Comparison of ENCODE assay signal across 12 cellular contexts in genomic region chr3:123658118-123658859, GRCh38.
DNase-seq lines count a peak whose midpoint lies in the region; ATAC-seq and TF ChIP-seq lines count a peak whose summit lies in the region.
"Had no signal": no experiment of that assay in that cellular context is flagged by ENCODE, and none has a peak within 500 bp of the region (broad histone marks: within the 10 kb centered on the region; RNA-seq: fewer than 3 reads in every experiment).

No MANE protein-coding gene starts in this region.

- TF ChIP-seq CTCF in AG09309 (IDR thresholded peaks at IDR 0.05; ENCODE audit: control insufficient read depth, insufficient read depth, low read depth, low read length, missing control alignments) = no peak
- no peak for TF ChIP-seq CTCF in fibroblast of pulmonary artery (IDR thresholded peaks at IDR 0.05; ENCODE audit: low read length, missing control alignments)
- TF ChIP-seq CTCF in GM20000 (IDR thresholded peaks at IDR 0.05; ENCODE audit: extremely low read depth, missing control alignments) = no peak
- no peak for TF ChIP-seq CTCF in endothelial cell (IDR thresholded peaks at IDR 0.05; ENCODE audit: unreplicated experiment)

- H3K4me3 ChIP-seq in AG09309 (ENCODE audit: control insufficient read depth, low read depth, low read length) (no peak overlapping the region), fibroblast of pulmonary artery (replicated peaks; ENCODE audit: low read depth, low read length) (no peak overlapping the region)
- H3K4me3 ChIP-seq: GM12878, pancreas had no signal

- H3K36me3 Mint-ChIP-seq in endothelial cell (ENCODE audit: low read depth, unreplicated experiment) = peaks cover 3% of the 10 kb centered on the region

- ATAC-seq in SK-N-SH treated with all-trans-retinoic acid at 6 μM for 48 hours (peak; percentile 7; the same call in 2 of the 3 replicates), HG02571 (IDR thresholded peaks at IDR 0.05; ENCODE audit: unreplicated experiment) (no peak)
- ATAC-seq: GM12878 had no signal

- H3K9me3 Mint-ChIP-seq in endothelial cell (ENCODE audit: unreplicated experiment) = no peaks in the 10 kb centered on the region

- peaks cover 17% of the 10 kb centered on the region for H3K4me1 Mint-ChIP-seq in endothelial cell (ENCODE audit: unreplicated experiment)
- H3K4me1 Mint-ChIP-seq: B cell had no signal

- H3K27me3 Mint-ChIP-seq in endothelial cell (ENCODE audit: unreplicated experiment) = peaks cover 7% of the 10 kb centered on the region

- no peak overlapping the region for H3K27ac Mint-ChIP-seq in endothelial cell (ENCODE audit: unreplicated experiment)
- H3K27ac Mint-ChIP-seq: B cell had no signal

- DNase-seq in AG09309 (ENCODE audit: low read depth) (peak; percentile 75), fibroblast of pulmonary artery (ENCODE audit: low read depth) (peak; percentile 83), pons (ENCODE audit: low spot score) (peak; percentile 50), cortex of kidney (lab: John Stamatoyannopoulos, UW) (no peak), GM20000 (ENCODE audit: low spot score) (no peak), endothelial cell (ENCODE audit: low spot score) (no peak)
- DNase-seq: MV-4-11, pancreas had no signal

- H3K4me3 Mint-ChIP-seq in endothelial cell (ENCODE audit: unreplicated experiment) = no peak overlapping the region
- H3K4me3 Mint-ChIP-seq: B cell had no signal

TF ChIP-seq in SK-N-SH treated with all-trans-retinoic acid at 6 μM for 48 hours, 23 proteins besides CTCF, POLR2A, EP300 and RAD21:
- TF ChIP-seq PATZ1 (CRISPR knock-in tag; IDR thresholded peaks at IDR 0.05; ENCODE audit: borderline replicate concordance) (no peak), ESRRG (CRISPR knock-in tag; IDR thresholded peaks at IDR 0.05) (no peak), ZFP3 (CRISPR knock-in tag; IDR thresholded peaks at IDR 0.05) (no peak), ZC3H10 (CRISPR knock-in tag; IDR thresholded peaks at IDR 0.05) (no peak)

Comparison
In these comparisons a context has a peak if more than half of its experiments do, and no peak if none do; other contexts are left out.
1. DNase-seq: peak in AG09309 (single experiment), fibroblast of pulmonary artery (single experiment) and pons (single experiment); none in cortex of kidney (single experiment), GM20000 (single experiment) and endothelial cell (single experiment).